ENCODE assay signal across 1 cellular context in the genomic region with DNA sequence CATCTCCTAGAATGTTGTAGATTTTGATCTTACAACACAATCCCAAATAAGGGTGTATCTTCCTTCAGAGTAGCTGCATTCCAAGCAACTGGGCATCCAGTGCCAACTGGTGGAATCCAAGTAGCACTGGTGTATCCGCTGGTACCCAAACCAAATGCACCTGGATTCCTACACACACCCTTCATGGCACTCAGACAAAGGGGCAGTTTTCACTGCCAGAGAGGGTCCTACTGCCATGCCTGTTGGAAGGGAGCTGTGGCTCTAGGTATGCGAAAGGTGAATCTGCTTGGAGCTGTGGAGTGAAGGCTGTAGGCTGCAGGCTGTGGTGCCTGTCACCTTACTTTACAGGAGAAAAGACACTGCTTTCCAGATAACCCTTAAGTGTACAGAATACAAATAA.
A peak's percentile ranks its signal among the peaks of the same experiment; 100 is the strongest.
TF ChIP-seq lines count a peak whose summit lies in the region.

No MANE protein-coding gene starts in this region.

TF ChIP-seq in HepG2, 621 proteins besides CTCF, POLR2A, EP300 and RAD21:
- TF ChIP-seq TBP (CRISPR knock-in tag; IDR thresholded peaks at IDR 0.05) = no peak
- no peak for TF ChIP-seq GATA4 (IDR thresholded peaks at IDR 0.05; ENCODE audit: borderline replicate concordance, low read depth)
- TF ChIP-seq RBM22 (optimal IDR thresholded peaks at IDR 0.05; ENCODE audit: low read length) = peak; percentile 88
- TF ChIP-seq, protein P1, sequence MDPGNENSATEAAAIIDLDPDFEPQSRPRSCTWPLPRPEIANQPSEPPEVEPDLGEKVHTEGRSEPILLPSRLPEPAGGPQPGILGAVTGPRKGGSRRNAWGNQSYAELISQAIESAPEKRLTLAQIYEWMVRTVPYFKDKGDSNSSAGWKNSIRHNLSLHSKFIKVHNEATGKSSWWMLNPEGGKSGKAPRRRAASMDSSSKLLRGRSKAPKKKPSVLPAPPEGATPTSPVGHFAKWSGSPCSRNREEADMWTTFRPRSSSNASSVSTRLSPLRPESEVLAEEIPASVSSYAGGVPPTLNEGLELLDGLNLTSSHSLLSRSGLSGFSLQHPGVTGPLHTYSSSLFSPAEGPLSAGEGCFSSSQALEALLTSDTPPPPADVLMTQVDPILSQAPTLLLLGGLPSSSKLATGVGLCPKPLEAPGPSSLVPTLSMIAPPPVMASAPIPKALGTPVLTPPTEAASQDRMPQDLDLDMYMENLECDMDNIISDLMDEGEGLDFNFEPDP (CRISPR knock-in tag; conservative IDR thresholded peaks at IDR 0.05) = 0 out of 2 replicates have a peak, but pooled peaks have one; percentile 37
- TF ChIP-seq AKAP8 (CRISPR knock-in tag; IDR thresholded peaks at IDR 0.05) = peak; percentile 58; the same call in 1 of the 2 replicates
- peak; percentile 22; the same call in 1 of the 2 replicates for TF ChIP-seq POLR2G (IDR thresholded peaks at IDR 0.05; ENCODE audit: low read depth, low read length)
- TF ChIP-seq, protein P2, sequence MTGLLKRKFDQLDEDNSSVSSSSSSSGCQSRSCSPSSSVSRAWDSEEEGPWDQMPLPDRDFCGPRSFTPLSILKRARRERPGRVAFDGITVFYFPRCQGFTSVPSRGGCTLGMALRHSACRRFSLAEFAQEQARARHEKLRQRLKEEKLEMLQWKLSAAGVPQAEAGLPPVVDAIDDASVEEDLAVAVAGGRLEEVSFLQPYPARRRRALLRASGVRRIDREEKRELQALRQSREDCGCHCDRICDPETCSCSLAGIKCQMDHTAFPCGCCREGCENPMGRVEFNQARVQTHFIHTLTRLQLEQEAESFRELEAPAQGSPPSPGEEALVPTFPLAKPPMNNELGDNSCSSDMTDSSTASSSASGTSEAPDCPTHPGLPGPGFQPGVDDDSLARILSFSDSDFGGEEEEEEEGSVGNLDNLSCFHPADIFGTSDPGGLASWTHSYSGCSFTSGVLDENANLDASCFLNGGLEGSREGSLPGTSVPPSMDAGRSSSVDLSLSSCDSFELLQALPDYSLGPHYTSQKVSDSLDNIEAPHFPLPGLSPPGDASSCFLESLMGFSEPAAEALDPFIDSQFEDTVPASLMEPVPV (CRISPR knock-in tag; IDR thresholded peaks at IDR 0.05) = 0 out of 2 replicates have a peak, but pooled peaks have one; percentile 30
- no peak for TF ChIP-seq FOXA3 (CRISPR knock-in tag; IDR thresholded peaks at IDR 0.05)
- TF ChIP-seq, protein P3, sequence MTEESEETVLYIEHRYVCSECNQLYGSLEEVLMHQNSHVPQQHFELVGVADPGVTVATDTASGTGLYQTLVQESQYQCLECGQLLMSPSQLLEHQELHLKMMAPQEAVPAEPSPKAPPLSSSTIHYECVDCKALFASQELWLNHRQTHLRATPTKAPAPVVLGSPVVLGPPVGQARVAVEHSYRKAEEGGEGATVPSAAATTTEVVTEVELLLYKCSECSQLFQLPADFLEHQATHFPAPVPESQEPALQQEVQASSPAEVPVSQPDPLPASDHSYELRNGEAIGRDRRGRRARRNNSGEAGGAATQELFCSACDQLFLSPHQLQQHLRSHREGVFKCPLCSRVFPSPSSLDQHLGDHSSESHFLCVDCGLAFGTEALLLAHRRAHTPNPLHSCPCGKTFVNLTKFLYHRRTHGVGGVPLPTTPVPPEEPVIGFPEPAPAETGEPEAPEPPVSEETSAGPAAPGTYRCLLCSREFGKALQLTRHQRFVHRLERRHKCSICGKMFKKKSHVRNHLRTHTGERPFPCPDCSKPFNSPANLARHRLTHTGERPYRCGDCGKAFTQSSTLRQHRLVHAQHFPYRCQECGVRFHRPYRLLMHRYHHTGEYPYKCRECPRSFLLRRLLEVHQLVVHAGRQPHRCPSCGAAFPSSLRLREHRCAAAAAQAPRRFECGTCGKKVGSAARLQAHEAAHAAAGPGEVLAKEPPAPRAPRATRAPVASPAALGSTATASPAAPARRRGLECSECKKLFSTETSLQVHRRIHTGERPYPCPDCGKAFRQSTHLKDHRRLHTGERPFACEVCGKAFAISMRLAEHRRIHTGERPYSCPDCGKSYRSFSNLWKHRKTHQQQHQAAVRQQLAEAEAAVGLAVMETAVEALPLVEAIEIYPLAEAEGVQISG (CRISPR knock-in tag; IDR thresholded peaks at IDR 0.05) = 0 out of 2 replicates have a peak, but pooled peaks have one; percentile 12
- TF ChIP-seq ZMYM4 (CRISPR knock-in tag; IDR thresholded peaks at IDR 0.05) = no peak
- TF ChIP-seq ZNF354B (CRISPR knock-in tag; IDR thresholded peaks at IDR 0.05) = 0 out of 2 replicates have a peak, but pooled peaks have one; percentile 22
- TF ChIP-seq KDM2A (CRISPR knock-in tag; IDR thresholded peaks at IDR 0.05; ENCODE audit: borderline replicate concordance, low read depth) = peak; percentile 56; the same call in 1 of the 2 replicates
- peak; percentile 66 for TF ChIP-seq POLR2AphosphoS5 (IDR thresholded peaks at IDR 0.05; ENCODE audit: low read depth, low read length)
- no peak for TF ChIP-seq MZF1 (CRISPR knock-in tag; IDR thresholded peaks at IDR 0.05; ENCODE audit: borderline replicate concordance)
- peak; percentile 82; the same call in 1 of the 2 replicates for TF ChIP-seq NCOA5 (CRISPR knock-in tag; IDR thresholded peaks at IDR 0.05)
TF ChIP-seq in HepG2: peak in this region for 10.
